1 cellular context compared by ENCODE assay signal in genomic region chr6:126427713-126428112, GRCh38.
TF ChIP-seq lines count a peak whose summit lies in the region.

No MANE protein-coding gene starts in this region.

TF ChIP-seq in HepG2, 621 proteins besides CTCF, POLR2A, EP300 and RAD21 (continued from another document):
- no peak for TF ChIP-seq SNAPC4 (CRISPR knock-in tag; IDR thresholded peaks at IDR 0.05)
- TF ChIP-seq IKZF4 (CRISPR knock-in tag; IDR thresholded peaks at IDR 0.05; ENCODE audit: borderline replicate concordance, low read depth, not compliant biosample characterization), result no peak
- TF ChIP-seq KMT2A (CRISPR knock-in tag; IDR thresholded peaks at IDR 0.05), result no peak
- no peak for TF ChIP-seq ESRRA (CRISPR knock-in tag; IDR thresholded peaks at IDR 0.05; ENCODE audit: low read depth)
- no peak for TF ChIP-seq HBP1 (CRISPR knock-in tag; IDR thresholded peaks at IDR 0.05; ENCODE audit: low read depth)
- no peak for TF ChIP-seq SOX13 (IDR thresholded peaks at IDR 0.05)
- 0 out of 4 replicates have a peak, but pooled peaks of 1 of the 2 experiments have one; percentile 6 for TF ChIP-seq SOX13 (CRISPR knock-in tag; conservative IDR thresholded peaks at IDR 0.05 in 1 of 2, IDR thresholded peaks at IDR 0.05 in 1 of 2)
- TF ChIP-seq ZNF335 (CRISPR knock-in tag; IDR thresholded peaks at IDR 0.05), result no peak
- no peak for TF ChIP-seq ZNF484 (CRISPR knock-in tag; IDR thresholded peaks at IDR 0.05; ENCODE audit: borderline replicate concordance, low read depth)
- TF ChIP-seq HOMEZ (CRISPR knock-in tag; IDR thresholded peaks at IDR 0.05; ENCODE audit: low read depth), result peak; percentile 75; the same call in 1 of the 2 replicates
- no peak for TF ChIP-seq FOXJ3 (CRISPR knock-in tag; IDR thresholded peaks at IDR 0.05; ENCODE audit: borderline replicate concordance)
- no peak for TF ChIP-seq PHF5A (CRISPR knock-in tag; IDR thresholded peaks at IDR 0.05; ENCODE audit: low read depth, unreplicated experiment)
- no peak for TF ChIP-seq MLX (CRISPR knock-in tag; IDR thresholded peaks at IDR 0.05)
- TF ChIP-seq PCBP1 (IDR thresholded peaks at IDR 0.05; ENCODE audit: borderline replicate concordance, low read depth, low read length), result no peak
- TF ChIP-seq SOX5 (CRISPR knock-in tag; IDR thresholded peaks at IDR 0.05; ENCODE audit: borderline replicate concordance), result peak; percentile 30; the same call in 1 of the 2 replicates
- TF ChIP-seq USF2 (IDR thresholded peaks at IDR 0.05; ENCODE audit: low read depth, low read length), result peak; percentile 12; the same call in 1 of the 2 replicates
- no peak; the same call in 1 of the 2 replicates for TF ChIP-seq USF2 (CRISPR knock-in tag; IDR thresholded peaks at IDR 0.05; ENCODE audit: borderline replicate concordance)
- TF ChIP-seq ZNF3 (CRISPR knock-in tag; IDR thresholded peaks at IDR 0.05), result no peak
- TF ChIP-seq ARNTL (CRISPR knock-in tag; IDR thresholded peaks at IDR 0.05), result 0 out of 2 replicates have a peak, but pooled peaks have one; percentile 65
- no peak for TF ChIP-seq ZNF598 (CRISPR knock-in tag; IDR thresholded peaks at IDR 0.05; ENCODE audit: borderline replicate concordance)
- TF ChIP-seq MZF1 (CRISPR knock-in tag; IDR thresholded peaks at IDR 0.05; ENCODE audit: borderline replicate concordance), result no peak
- TF ChIP-seq ZNF33A (CRISPR knock-in tag; IDR thresholded peaks at IDR 0.05; ENCODE audit: borderline replicate concordance), result no peak
- TF ChIP-seq FOXA1 (IDR thresholded peaks at IDR 0.05), result no peak
- no peak for TF ChIP-seq FOXA1 (CRISPR knock-in tag; IDR thresholded peaks at IDR 0.05)
- no peak for TF ChIP-seq HOXA5 (CRISPR knock-in tag; IDR thresholded peaks at IDR 0.05)
- TF ChIP-seq TFE3 (CRISPR knock-in tag; IDR thresholded peaks at IDR 0.05), result peak; percentile 69; the same call in 1 of the 2 replicates
